22 cellular contexts compared by ENCODE assay signal in genomic region chr13:43271152-43271551, GRCh38.
"Had no signal": no experiment of that assay in that cellular context is flagged by ENCODE, and none has a peak within 500 bp of the region (broad histone marks: within the 10 kb centered on the region; RNA-seq: fewer than 3 reads in every experiment).

No MANE protein-coding gene starts in this region.

- H3K36me3 Mint-ChIP-seq: activated naive CD8-positive, alpha-beta T cell treated with anti-CD3 and anti-CD28 coated beads, Interleukin-2, amount 10 ng/mL, durations not matched to agents 7 days and 5 days; WTC11 had no signal

- H3K27ac Mint-ChIP-seq: activated CD8-positive, alpha-beta T cell treated with anti-CD3 and anti-CD28 coated beads, Interleukin-2, amount 10 ng/mL, durations not matched to agents 7 days and 5 days; activated naive CD8-positive, alpha-beta T cell treated with anti-CD3 and anti-CD28 coated beads, Interleukin-2, amount 10 ng/mL, durations not matched to agents 7 days and 5 days; T-helper 17 cell; WTC11 had no signal

- H3K27me3 ChIP-seq: adrenal gland had no signal

- H3K4me1 Mint-ChIP-seq: activated naive CD8-positive, alpha-beta T cell treated with anti-CD3 and anti-CD28 coated beads, Interleukin-2, amount 10 ng/mL, durations not matched to agents 7 days and 5 days; T-helper 17 cell had no signal

- H3K36me3 ChIP-seq: adrenal gland had no signal

- H3K4me3 Mint-ChIP-seq: activated CD8-positive, alpha-beta T cell treated with anti-CD3 and anti-CD28 coated beads, Interleukin-2, amount 10 ng/mL, durations not matched to agents 7 days and 5 days; activated naive CD8-positive, alpha-beta T cell treated with anti-CD3 and anti-CD28 coated beads, Interleukin-2, amount 10 ng/mL, durations not matched to agents 7 days and 5 days; T-helper 17 cell; WTC11 had no signal

- H3K9me3 ChIP-seq: adrenal gland had no signal

- DNase-seq: activated CD4-positive, alpha-beta T cell treated with anti-CD3 and anti-CD28 coated beads for 48 hours; activated CD4-positive, alpha-beta T cell treated with anti-CD3 and anti-CD28 coated beads, Interleukin-2, amount 50 U/mL, for 4 hours; activated CD4-positive, CD25-positive, alpha-beta regulatory T cell treated with anti-CD3 and anti-CD28 coated beads, Interleukin-2, amount 50 U/mL, for 72 hours; activated CD8-positive, alpha-beta memory T cell treated with anti-CD3 and anti-CD28 coated beads, Interleukin-2, amount 50 U/mL, for 48 hours; activated CD8-positive, alpha-beta T cell treated with anti-CD3 and anti-CD28 coated beads, Interleukin-2, amount 10 ng/mL, durations not matched to agents 7 days and 5 days; activated naive CD4-positive, alpha-beta T cell treated with anti-CD3 and anti-CD28 coated beads, Interleukin-2, amount 50 U/mL, for 16 hours; activated naive CD8-positive, alpha-beta T cell treated with anti-CD3 and anti-CD28 coated beads, Interleukin-2, amount 10 ng/mL, durations not matched to agents 7 days and 5 days; activated T-cell treated with anti-CD3 and anti-CD28 coated beads, Interleukin-2, amount 50 U/mL, for 1 hour; adrenal gland; anterior cingulate cortex; NCI-H1092; NCI-H1930; NCI-H2107; NCI-H2171 treated with DMSO at 0.1 percent for 48 hours; NCI-H345; NCI-H510A treated with DMSO at 0.1 percent for 48 hours; SIG-M5; T-helper 17 cell; T-helper 9 cell had no signal

- H3K4me3 ChIP-seq: adrenal gland had no signal

- H3K27ac ChIP-seq: adrenal gland, KMS-11 had no signal

- H3K9ac ChIP-seq: KMS-11 had no signal

- ATAC-seq: activated CD8-positive, alpha-beta T cell treated with anti-CD3 and anti-CD28 coated beads, Interleukin-2, amount 10 ng/mL, durations not matched to agents 7 days and 5 days; T-helper 17 cell; WTC11 had no signal

- H3K4me2 ChIP-seq: KMS-11 had no signal

- FAIRE-seq: RCC 7860 had no signal

- H3K9me3 Mint-ChIP-seq: activated naive CD8-positive, alpha-beta T cell treated with anti-CD3 and anti-CD28 coated beads, Interleukin-2, amount 10 ng/mL, durations not matched to agents 7 days and 5 days; WTC11 had no signal
